Comparison of ENCODE assay signal across 19 cellular contexts in genomic region chr6:154001494-154002285, GRCh38. TPM values are rescaled to one million over a fixed set of nuclear protein-coding genes. Genes with fewer than 3 reads are reported as not detected.
DNase-seq lines count a peak whose midpoint lies in the region; ATAC-seq, FAIRE-seq and TF ChIP-seq lines count a peak whose summit lies in the region.
"Had no signal": no experiment of that assay in that cellular context is flagged by ENCODE, and none has a peak within 500 bp of the region (broad histone marks: within the 10 kb centered on the region; RNA-seq: fewer than 3 reads in every experiment).

No MANE protein-coding gene starts in this region.

- H3K4me1 ChIP-seq in kidney (ENCODE audit: control insufficient read depth in 1 of 2, insufficient read depth in 1 of 2, low read depth in 1 of 2, low read length in 2 of 2) (no peaks in the 10 kb centered on the region), spleen (no peaks in the 10 kb centered on the region)
- H3K4me1 ChIP-seq: Caco-2 had no signal

- no peak for DNase-seq in natural killer cell treated with Interleukin-12 subunit alpha and Interleukin-12 subunit beta and Interleukin-15 and Interleukin-18, amount 100 ng/mL, for 72 hours (ENCODE audit: low spot score)
- DNase-seq in natural killer cell, result no peak
- peak; percentile 82 for DNase-seq in cerebellar cortex (ENCODE audit: low spot score)
- DNase-seq in kidney, result peak; percentile 54
- peak; percentile 55 for DNase-seq in spleen
- DNase-seq in NOMO-1 treated with dmso at 0.1 percent for 144 hours (lab: John Stamatoyannopoulos, UW; ENCODE audit: unreplicated experiment), result no peak
- no peak for DNase-seq in HK-2 (ENCODE audit: unreplicated experiment)
- DNase-seq in midbrain (lab: John Stamatoyannopoulos, UW), result no peak
- DNase-seq: Caco-2; CD8-positive, alpha-beta memory T cell; DND-41; GF-D8; HCEC 1CT; IMR-90 had no signal

- FAIRE-seq in kidney (lab: Jason Lieb, UNC), result no peak
- FAIRE-seq: GM19239 had no signal

- H3K27ac Mint-ChIP-seq in natural killer cell treated with Interleukin-12 subunit alpha and Interleukin-12 subunit beta and Interleukin-15 and Interleukin-18, amount 100 ng/mL, for 72 hours, result no peak overlapping the region
- H3K27ac Mint-ChIP-seq in natural killer cell, result no peak overlapping the region
- H3K27ac Mint-ChIP-seq: CD8-positive, alpha-beta memory T cell had no signal

- H3K9me3 Mint-ChIP-seq in natural killer cell treated with Interleukin-12 subunit alpha and Interleukin-12 subunit beta and Interleukin-15 and Interleukin-18, amount 100 ng/mL, for 72 hours, result peaks cover 6% of the 10 kb centered on the region
- peaks cover 4 to 9% of the 10 kb centered on the region in 2 donors for H3K9me3 Mint-ChIP-seq in natural killer cell

- WGBS in spleen, 5 donors, result 83 to 87% (median 85%) methylated on average over 10 of the region's 10 CpGs

- ATAC-seq in natural killer cell treated with Interleukin-12 subunit alpha and Interleukin-12 subunit beta and Interleukin-15 and Interleukin-18, amount 100 ng/mL, for 72 hours, result peak; percentile 20 to 33
- ATAC-seq in natural killer cell, result no peak

- H3K27me3 ChIP-seq in spleen (replicated peaks in 1 of 7), result no peaks in the 10 kb centered on the region
- H3K27me3 ChIP-seq: BLaER1 had no signal

- H3K9me3 ChIP-seq in kidney (ENCODE audit: control insufficient read depth in 1 of 2, low read length in 2 of 2) (no peaks in the 10 kb centered on the region), spleen (no peaks in the 10 kb centered on the region)
- H3K9me3 ChIP-seq: Caco-2 had no signal

- intact Hi-C loops in natural killer cell (cut with micrococcal nuclease) (no loop called here), kidney (cut with DNase I) (no loop called here), spleen (cut with DNase I; ENCODE audit: low total_unique reads) (no loop called here)

- H3K27me3 Mint-ChIP-seq in natural killer cell treated with Interleukin-12 subunit alpha and Interleukin-12 subunit beta and Interleukin-15 and Interleukin-18, amount 100 ng/mL, for 72 hours, result no peaks in the 10 kb centered on the region
- no peaks in the 10 kb centered on the region for H3K27me3 Mint-ChIP-seq in natural killer cell (ENCODE audit: low read depth in 2 of 2)

- no peak for TF ChIP-seq POLR2A in spleen (IDR thresholded peaks at IDR 0.05)

- H3K36me3 ChIP-seq in kidney (ENCODE audit: control insufficient read depth in 1 of 2, insufficient read depth in 2 of 2, low read length in 2 of 2) (no peaks in the 10 kb centered on the region), spleen (no peaks in the 10 kb centered on the region)
- H3K36me3 ChIP-seq: BLaER1 had no signal

- H3K4me3 ChIP-seq in kidney (ENCODE audit: low read length in 2 of 2), result no peak overlapping the region
- no peak overlapping the region for H3K4me3 ChIP-seq in spleen
- H3K4me3 ChIP-seq: BLaER1 had no signal

- H3K4me3 Mint-ChIP-seq in natural killer cell treated with Interleukin-12 subunit alpha and Interleukin-12 subunit beta and Interleukin-15 and Interleukin-18, amount 100 ng/mL, for 72 hours, result no peak overlapping the region
- no peak overlapping the region for H3K4me3 Mint-ChIP-seq in natural killer cell
- H3K4me3 Mint-ChIP-seq: CD8-positive, alpha-beta memory T cell had no signal

- no peak overlapping the region for H3K9ac ChIP-seq in kidney (ENCODE audit: low read length in 2 of 2)
- H3K9ac ChIP-seq: BLaER1 had no signal

- no peak for TF ChIP-seq CTCF in natural killer cell (IDR thresholded peaks at IDR 0.05)
- TF ChIP-seq CTCF in kidney (IDR thresholded peaks at IDR 0.05; ENCODE audit: borderline replicate concordance, extremely low read depth, insufficient read depth), result no peak
- TF ChIP-seq CTCF in spleen (IDR thresholded peaks at IDR 0.05 in 8 of 11, conservative IDR thresholded peaks at IDR 0.05 in 3 of 11), result no peak

- H3K36me3 Mint-ChIP-seq in natural killer cell treated with Interleukin-12 subunit alpha and Interleukin-12 subunit beta and Interleukin-15 and Interleukin-18, amount 100 ng/mL, for 72 hours, result peaks cover 6% of the 10 kb centered on the region
- H3K36me3 Mint-ChIP-seq in natural killer cell, result no peaks in the 10 kb centered on the region
- H3K36me3 Mint-ChIP-seq: CD8-positive, alpha-beta memory T cell had no signal

- H3K27ac ChIP-seq in kidney (ENCODE audit: low read depth in 2 of 2, low read length in 2 of 2) (no peak overlapping the region), spleen (no peak overlapping the region)
- H3K27ac ChIP-seq: BLaER1 had no signal

- H3K4me1 Mint-ChIP-seq in natural killer cell treated with Interleukin-12 subunit alpha and Interleukin-12 subunit beta and Interleukin-15 and Interleukin-18, amount 100 ng/mL, for 72 hours (ENCODE audit: low read depth in 2 of 2), result no peaks in the 10 kb centered on the region
- no peaks in the 10 kb centered on the region for H3K4me1 Mint-ChIP-seq in natural killer cell
- H3K4me1 Mint-ChIP-seq: CD8-positive, alpha-beta memory T cell had no signal

RNA-seq across cellular contexts. Expression of gene OPRM1, which starts 37.4 kb away (rescaled TPM):
- not detected for total RNA-seq in natural killer cell treated with Interleukin-12 subunit alpha and Interleukin-12 subunit beta and Interleukin-15 and Interleukin-18, amount 100 ng/mL, for 72 hours
- total RNA-seq in natural killer cell (not detected), kidney (not detected), spleen (not detected)
- polyA plus RNA-seq in kidney (ENCODE audit: insufficient read depth, low read depth, low replicate concordance) (not detected), spleen (not detected)
- total RNA-seq: A172; Caco-2; CD8-positive, alpha-beta memory T cell; H4; IMR-90 had no signal
- polyA plus RNA-seq: AG04450; CD8-positive, alpha-beta memory T cell; IMR-90 had no signal

Comparison
In these comparisons a context has a peak if more than half of its experiments do, and no peak if none do; other contexts are left out.
1. ATAC-seq: peak in natural killer cell treated with Interleukin-12 subunit alpha and Interleukin-12 subunit beta and Interleukin-15 and Interleukin-18, amount 100 ng/mL, for 72 hours (2 of 2); none in natural killer cell (0 of 3).
2. DNase-seq: peak in cerebellar cortex (single experiment), kidney (single experiment) and spleen (single experiment); none in natural killer cell treated with Interleukin-12 subunit alpha and Interleukin-12 subunit beta and Interleukin-15 and Interleukin-18, amount 100 ng/mL, for 72 hours (single experiment), natural killer cell (single experiment), NOMO-1 treated with dmso at 0.1 percent for 144 hours (single experiment), HK-2 (single experiment) and midbrain (single experiment).